In genomic region chr11:88543902-88544655, GRCh38 we compare ENCODE assay signal across 8 cellular contexts.
DNase-seq lines count a peak whose midpoint lies in the region; ATAC-seq and TF ChIP-seq lines count a peak whose summit lies in the region.

No MANE protein-coding gene starts in this region.

- intact Hi-C loops in left lung (cut with DNase I), result no loop called here

- CTCF ChIA-PET in AG04450 (lab: Charles Lee), result interaction anchor here (0.5 to 10.5 kb wide), 72 partner anchors 8 to 1187 kb away, joined by 3 to 169 read pairs (median 4); no protein-coding TSS in a partner anchor

- H3K4me3 ChIP-seq in AG04450 (ENCODE audit: low read depth, low read length) (no peak overlapping the region), left lung (no peak overlapping the region)

- H3K27ac ChIP-seq in AG04450 (ENCODE audit: low read depth, low read length), result no peak overlapping the region
- no peak overlapping the region for H3K27ac ChIP-seq in left lung

- H3K4me1 ChIP-seq in left lung, result peaks cover 0 to 5% of the 10 kb centered on the region in 2 donors

- H3K27me3 ChIP-seq in AG04450 (ENCODE audit: control insufficient read depth, insufficient read depth, low read length) (no peaks in the 10 kb centered on the region), left lung (no peaks in the 10 kb centered on the region)

- DNase-seq in AG04450 (ENCODE audit: low read depth, low spot score) (peak; percentile 90), NCI-H2196 (lab: John Stamatoyannopoulos, UW; ENCODE audit: unreplicated experiment) (peak; percentile 55), cerebellum (ENCODE audit: low spot score) (peak; percentile 5), left lung (peak; percentile 71 to 77)
- peak; percentile 65 for DNase-seq in activated CD4-positive, CD25-positive, alpha-beta regulatory T cell treated with anti-CD3 and anti-CD28 coated beads, Interleukin-2, amount 50 U/mL, for 72 hours
- peak; percentile 21 to 63 (median 51) for DNase-seq in stimulated activated CD4-positive, alpha-beta T cell treated with anti-CD3 and anti-CD28 coated beads, TNF-alpha, amount 100 ng/mL, for 1 hour (ENCODE audit: low read depth in 3 of 3, low spot score in 1 of 3)

- POLR2A ChIA-PET in AG04450 (lab: Yijun Ruan, JAX), result interaction anchor here (1.0 to 1.1 kb wide), 2 partner anchors 141 to 207 kb away, joined by 3 to 5 read pairs; partner anchors contain the start of gene CTSC

- no peaks in the 10 kb centered on the region for H3K36me3 ChIP-seq in left lung

- peak; percentile 100 for TF ChIP-seq CTCF in AG04450 (IDR thresholded peaks at IDR 0.05; ENCODE audit: low read depth, low read length)
- TF ChIP-seq CTCF in left lung (IDR thresholded peaks at IDR 0.05), result peak; percentile 84

- H3K9me3 ChIP-seq in AG04450 (ENCODE audit: control insufficient read depth, insufficient read depth, low read length), result no peaks in the 10 kb centered on the region
- H3K9me3 ChIP-seq in left lung, result no peaks in the 10 kb centered on the region

- ATAC-seq in GM18519 (IDR thresholded peaks at IDR 0.05; ENCODE audit: low FRiP score, unreplicated experiment), result peak; percentile 99
- ATAC-seq in HG03045 (IDR thresholded peaks at IDR 0.05; ENCODE audit: unreplicated experiment), result peak; percentile 98
- peak; percentile 100 for ATAC-seq in left lung

Comparison
In these comparisons a context has a peak if more than half of its experiments do, and no peak if none do; other contexts are left out.
1. DNase-seq: peak in every context shown above with its lines; median percentile 90 in AG04450; 74 in left lung; 65 in activated CD4-positive, CD25-positive, alpha-beta regulatory T cell treated with anti-CD3 and anti-CD28 coated beads, Interleukin-2, amount 50 U/mL, for 72 hours; 55 in NCI-H2196; 51 in stimulated activated CD4-positive, alpha-beta T cell treated with anti-CD3 and anti-CD28 coated beads, TNF-alpha, amount 100 ng/mL, for 1 hour; 5 in cerebellum.